8 cellular contexts compared by ENCODE assay signal in genomic region chr16:58494981-58495860, GRCh38. TPM values are rescaled to one million over a fixed set of nuclear protein-coding genes. Genes with fewer than 3 reads are reported as not detected.
DNase-seq lines count a peak whose midpoint lies in the region; ATAC-seq and TF ChIP-seq lines count a peak whose summit lies in the region.

No MANE protein-coding gene starts in this region.

- no peaks in the 10 kb centered on the region for H4K20me1 ChIP-seq in neural cell (ENCODE audit: insufficient read depth)

- H3K4me1 Mint-ChIP-seq in activated T-cell treated with anti-CD3 and anti-CD28 coated beads, Interleukin-2, amount 50 U/mL, for 72 hours (ENCODE audit: low read depth) = peaks cover 22% of the 10 kb centered on the region

- no peaks in the 10 kb centered on the region for H3K9me2 ChIP-seq in neural cell (ENCODE audit: insufficient read depth, low read length)

- peak overlapping the region; percentile 6 for H2AFZ ChIP-seq in neural cell (ENCODE audit: low read depth, low read length)

- H3K27ac Mint-ChIP-seq in activated T-cell treated with anti-CD3 and anti-CD28 coated beads, Interleukin-2, amount 50 U/mL, for 72 hours = no peak overlapping the region

- peak overlapping the region; percentile 93 for H3K4me2 ChIP-seq in neural cell (ENCODE audit: low read length)

- peak; percentile 78 for ATAC-seq in GM21390 (IDR thresholded peaks at IDR 0.05; ENCODE audit: unreplicated experiment)
- peak; percentile 69 to 71 for ATAC-seq in activated T-cell treated with anti-CD3 and anti-CD28 coated beads, Interleukin-2, amount 50 U/mL, for 72 hours (replicated peaks in 1 of 2)

- peak; percentile 62 for TF ChIP-seq RAD21 in neural cell (conservative IDR thresholded peaks at IDR 0.05)

- no peak for TF ChIP-seq POLR2A in transverse colon (IDR thresholded peaks at IDR 0.05)

- H3K36me3 ChIP-seq in neural cell (ENCODE audit: insufficient read depth, low read length) (no peaks in the 10 kb centered on the region), transverse colon (no peaks in the 10 kb centered on the region)

- no peaks in the 10 kb centered on the region for H3K9me3 Mint-ChIP-seq in activated T-cell treated with anti-CD3 and anti-CD28 coated beads, Interleukin-2, amount 50 U/mL, for 72 hours

- DNase-seq in COLO829 (ENCODE audit: low spot score) = peak; percentile 99
- peak in 73 of 76 experiments; percentile 15 to 90 (median 67) for DNase-seq in HUDEP-2 (lab: John Stamatoyannopoulos, UW; ENCODE audit: unreplicated experiment in 76 of 76)
- peak; percentile 6 for DNase-seq in NOMO-1 treated with dmso at 0.1 percent for 144 hours (lab: John Stamatoyannopoulos, UW; ENCODE audit: unreplicated experiment)
- peak; percentile 66 to 80 for DNase-seq in activated T-cell treated with anti-CD3 and anti-CD28 coated beads, Interleukin-2, amount 50 U/mL, for 72 hours
- peak; percentile 89 to 91 for DNase-seq in foreskin fibroblast
- peak; percentile 43 for DNase-seq in transverse colon

- in situ Hi-C loops in transverse colon (cut with MboI; ENCODE audit: low pct_ligation_motif_present in 1 of 4, low pct_unique_long_range_greater_than_20kb in 1 of 4, low sequenced_read_pairs in 3 of 4) = loop anchor here in 1 of 4 donors (25.0 kb wide), 1 partner anchor 483 kb away; the partner anchor contains the start of genes USB1 and ZNF319

- peaks cover 0 to 6% (median 2%) of the 10 kb centered on the region in 4 donors for H3K4me1 ChIP-seq in transverse colon

- peak overlapping the region; percentile 100 for H3K27ac ChIP-seq in neural cell (ENCODE audit: low read length)
- peak overlapping the region in 2 of 4 donors; percentile 16 to 29 for H3K27ac ChIP-seq in transverse colon

- peak overlapping the region; percentile 34 to 41 for H3K4me3 Mint-ChIP-seq in activated T-cell treated with anti-CD3 and anti-CD28 coated beads, Interleukin-2, amount 50 U/mL, for 72 hours

- intact Hi-C loops in transverse colon (cut with DNase I; ENCODE audit: low total_unique reads) = no loop called here

- WGBS in transverse colon (ENCODE audit: low coverage in 1 of 2), 2 donors = 43 to 53% methylated on average over 6 to 20 of the region's 21 CpGs

- peak; percentile 97 for TF ChIP-seq EP300 in neural cell (conservative IDR thresholded peaks at IDR 0.05; ENCODE audit: poor library complexity, severe bottlenecking)
- TF ChIP-seq EP300 in transverse colon (IDR thresholded peaks at IDR 0.05; ENCODE audit: low read depth) = no peak

- peak overlapping the region; percentile 90 for H3K9ac ChIP-seq in neural cell (ENCODE audit: low read length)

- H3K9me3 ChIP-seq in neural cell (ENCODE audit: low read length) (no peaks in the 10 kb centered on the region), transverse colon (no peaks in the 10 kb centered on the region)

- H3K4me3 ChIP-seq in foreskin fibroblast (ENCODE audit: low read depth in 1 of 2, low read length in 2 of 2) (peak overlapping the region in 1 of 2 donors; percentile 19), neural cell (ENCODE audit: low read length) (peak overlapping the region; percentile 59), transverse colon (no peak overlapping the region)

- H3K27me3 Mint-ChIP-seq in activated T-cell treated with anti-CD3 and anti-CD28 coated beads, Interleukin-2, amount 50 U/mL, for 72 hours (ENCODE audit: low read depth) = no peaks in the 10 kb centered on the region

- H3K79me2 ChIP-seq in neural cell (replicated peaks; ENCODE audit: insufficient read depth, low read length) = peaks cover 11% of the 10 kb centered on the region

- no peaks in the 10 kb centered on the region for H3K36me3 Mint-ChIP-seq in activated T-cell treated with anti-CD3 and anti-CD28 coated beads, Interleukin-2, amount 50 U/mL, for 72 hours (ENCODE audit: insufficient read depth in 2 of 2)

- no peaks in the 10 kb centered on the region for H3K27me3 ChIP-seq in neural cell (ENCODE audit: insufficient read depth, low read depth, low read length)
- peaks cover 10% of the 10 kb centered on the region for H3K27me3 ChIP-seq in transverse colon

- peaks cover 25% of the 10 kb centered on the region for H3F3A ChIP-seq in neural cell (ENCODE audit: insufficient read depth, low read length, poor library complexity, severe bottlenecking)

- peak; percentile 74 for TF ChIP-seq CTCF in foreskin fibroblast (IDR thresholded peaks at IDR 0.05; ENCODE audit: low read depth, low read length)
- TF ChIP-seq CTCF in neural cell (IDR thresholded peaks at IDR 0.05; ENCODE audit: poor library complexity, severe bottlenecking) = peak; percentile 93
- TF ChIP-seq CTCF in transverse colon (IDR thresholded peaks at IDR 0.05) = peak in 3 of 5 experiments; percentile 6 to 15 (median 9)

TF ChIP-seq in neural cell, 6 proteins besides CTCF, POLR2A, EP300 and RAD21:
- TF ChIP-seq POLR2AphosphoS5 (IDR thresholded peaks at IDR 0.05) (peak; percentile 91), TAF1 (IDR thresholded peaks at IDR 0.05; ENCODE audit: low read depth) (no peak), EZH2 (IDR thresholded peaks at IDR 0.05; ENCODE audit: borderline replicate concordance, insufficient read depth, low read length, poor library complexity, severe bottlenecking) (no peak), MXI1 (conservative IDR thresholded peaks at IDR 0.05; ENCODE audit: poor library complexity, severe bottlenecking) (peak; percentile 95), SMC3 (conservative IDR thresholded peaks at IDR 0.05; ENCODE audit: poor library complexity) (peak; percentile 70)
- TF ChIP-seq, protein P1, sequence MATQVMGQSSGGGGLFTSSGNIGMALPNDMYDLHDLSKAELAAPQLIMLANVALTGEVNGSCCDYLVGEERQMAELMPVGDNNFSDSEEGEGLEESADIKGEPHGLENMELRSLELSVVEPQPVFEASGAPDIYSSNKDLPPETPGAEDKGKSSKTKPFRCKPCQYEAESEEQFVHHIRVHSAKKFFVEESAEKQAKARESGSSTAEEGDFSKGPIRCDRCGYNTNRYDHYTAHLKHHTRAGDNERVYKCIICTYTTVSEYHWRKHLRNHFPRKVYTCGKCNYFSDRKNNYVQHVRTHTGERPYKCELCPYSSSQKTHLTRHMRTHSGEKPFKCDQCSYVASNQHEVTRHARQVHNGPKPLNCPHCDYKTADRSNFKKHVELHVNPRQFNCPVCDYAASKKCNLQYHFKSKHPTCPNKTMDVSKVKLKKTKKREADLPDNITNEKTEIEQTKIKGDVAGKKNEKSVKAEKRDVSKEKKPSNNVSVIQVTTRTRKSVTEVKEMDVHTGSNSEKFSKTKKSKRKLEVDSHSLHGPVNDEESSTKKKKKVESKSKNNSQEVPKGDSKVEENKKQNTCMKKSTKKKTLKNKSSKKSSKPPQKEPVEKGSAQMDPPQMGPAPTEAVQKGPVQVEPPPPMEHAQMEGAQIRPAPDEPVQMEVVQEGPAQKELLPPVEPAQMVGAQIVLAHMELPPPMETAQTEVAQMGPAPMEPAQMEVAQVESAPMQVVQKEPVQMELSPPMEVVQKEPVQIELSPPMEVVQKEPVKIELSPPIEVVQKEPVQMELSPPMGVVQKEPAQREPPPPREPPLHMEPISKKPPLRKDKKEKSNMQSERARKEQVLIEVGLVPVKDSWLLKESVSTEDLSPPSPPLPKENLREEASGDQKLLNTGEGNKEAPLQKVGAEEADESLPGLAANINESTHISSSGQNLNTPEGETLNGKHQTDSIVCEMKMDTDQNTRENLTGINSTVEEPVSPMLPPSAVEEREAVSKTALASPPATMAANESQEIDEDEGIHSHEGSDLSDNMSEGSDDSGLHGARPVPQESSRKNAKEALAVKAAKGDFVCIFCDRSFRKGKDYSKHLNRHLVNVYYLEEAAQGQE (IDR thresholded peaks at IDR 0.05; ENCODE audit: borderline replicate concordance) = peak; percentile 55

RNA-seq across cellular contexts. Expression of gene NDRG4, which starts 4.7 kb away (rescaled TPM):
- 1 to 10 TPM; 5.2 TPM for total RNA-seq in activated T-cell treated with anti-CD3 and anti-CD28 coated beads, Interleukin-2, amount 50 U/mL, for 72 hours
- polyA plus RNA-seq in neural cell = 507 and 592 TPM in 2 replicates
- polyA minus RNA-seq in neural cell = 346 and 414 TPM in 2 replicates
- 10 to 100 TPM in 1 of 4 donors, 1 to 10 TPM in 2, under 1 TPM in 1; 0.60 to 64.7 (median 4.4) TPM for total RNA-seq in transverse colon

RNA-seq across cellular contexts. Expression of gene SETD6, which starts 20.1 kb away (rescaled TPM):
- 10 to 100 TPM in 1 of 2 donors, 1 to 10 TPM in 1; 9.1 to 11.6 TPM for total RNA-seq in activated T-cell treated with anti-CD3 and anti-CD28 coated beads, Interleukin-2, amount 50 U/mL, for 72 hours
- 59.4 and 61.2 TPM in 2 replicates for polyA plus RNA-seq in neural cell
- polyA minus RNA-seq in neural cell = 34.6 and 36.9 TPM in 2 replicates
- 10 to 100 TPM; 22.1 to 44.8 (median 23.3) TPM for total RNA-seq in transverse colon

Comparison
In these comparisons a context has a peak if more than half of its experiments do, and no peak if none do; other contexts are left out.
1. DNase-seq: peak in every context shown above with its lines; median percentile 99 in COLO829; 90 in foreskin fibroblast; 73 in activated T-cell treated with anti-CD3 and anti-CD28 coated beads, Interleukin-2, amount 50 U/mL, for 72 hours; 67 in HUDEP-2; 43 in transverse colon; 6 in NOMO-1 treated with dmso at 0.1 percent for 144 hours.
2. CTCF ChIP-seq: peak in every context shown above with its lines; median percentile 93 in neural cell; 74 in foreskin fibroblast; 9 in transverse colon.